In genomic region chr13:89688908-89689307, GRCh38 we compare ENCODE assay signal across 1 cellular context.
TF ChIP-seq lines count a peak whose summit lies in the region.

No MANE protein-coding gene starts in this region.

TF ChIP-seq in H1, 55 proteins besides CTCF, POLR2A, EP300 and RAD21 (continued from another document):
- TF ChIP-seq NANOG (IDR thresholded peaks at IDR 0.05; ENCODE audit: insufficient read depth, low read depth, low read length, poor library complexity, severe bottlenecking), result no peak
- no peak for TF ChIP-seq TAF1 (IDR thresholded peaks at IDR 0.05; ENCODE audit: low read depth, low read length)
TF ChIP-seq in H1: peak in this region for 0.
